1 cellular context compared by ENCODE assay signal in the genomic region with DNA sequence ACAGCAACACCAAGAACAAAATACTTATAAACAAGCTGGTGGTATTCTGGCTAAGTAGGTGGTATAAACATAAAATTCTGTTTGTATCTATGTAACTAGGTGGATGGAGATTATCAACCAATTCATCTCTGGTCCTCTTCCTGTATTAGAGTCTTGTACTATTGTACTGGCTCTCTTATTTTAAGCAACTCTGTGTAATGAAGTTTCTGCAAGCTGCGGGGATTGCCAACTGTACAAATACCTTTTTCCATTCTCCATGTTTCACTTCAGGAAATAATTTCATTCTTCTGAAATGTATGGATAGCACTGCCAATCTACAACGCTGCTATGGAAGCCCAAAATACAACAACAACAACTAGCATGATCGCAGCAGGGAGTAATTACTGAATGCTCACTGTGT.
TF ChIP-seq lines count a peak whose summit lies in the region.

No MANE protein-coding gene starts in this region.

TF ChIP-seq in WTC11, 78 proteins besides CTCF, POLR2A, EP300 and RAD21 (continued from another document):
- TF ChIP-seq, protein P1, sequence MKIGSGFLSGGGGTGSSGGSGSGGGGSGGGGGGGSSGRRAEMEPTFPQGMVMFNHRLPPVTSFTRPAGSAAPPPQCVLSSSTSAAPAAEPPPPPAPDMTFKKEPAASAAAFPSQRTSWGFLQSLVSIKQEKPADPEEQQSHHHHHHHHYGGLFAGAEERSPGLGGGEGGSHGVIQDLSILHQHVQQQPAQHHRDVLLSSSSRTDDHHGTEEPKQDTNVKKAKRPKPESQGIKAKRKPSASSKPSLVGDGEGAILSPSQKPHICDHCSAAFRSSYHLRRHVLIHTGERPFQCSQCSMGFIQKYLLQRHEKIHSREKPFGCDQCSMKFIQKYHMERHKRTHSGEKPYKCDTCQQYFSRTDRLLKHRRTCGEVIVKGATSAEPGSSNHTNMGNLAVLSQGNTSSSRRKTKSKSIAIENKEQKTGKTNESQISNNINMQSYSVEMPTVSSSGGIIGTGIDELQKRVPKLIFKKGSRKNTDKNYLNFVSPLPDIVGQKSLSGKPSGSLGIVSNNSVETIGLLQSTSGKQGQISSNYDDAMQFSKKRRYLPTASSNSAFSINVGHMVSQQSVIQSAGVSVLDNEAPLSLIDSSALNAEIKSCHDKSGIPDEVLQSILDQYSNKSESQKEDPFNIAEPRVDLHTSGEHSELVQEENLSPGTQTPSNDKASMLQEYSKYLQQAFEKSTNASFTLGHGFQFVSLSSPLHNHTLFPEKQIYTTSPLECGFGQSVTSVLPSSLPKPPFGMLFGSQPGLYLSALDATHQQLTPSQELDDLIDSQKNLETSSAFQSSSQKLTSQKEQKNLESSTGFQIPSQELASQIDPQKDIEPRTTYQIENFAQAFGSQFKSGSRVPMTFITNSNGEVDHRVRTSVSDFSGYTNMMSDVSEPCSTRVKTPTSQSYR (CRISPR knock-in tag; IDR thresholded peaks at IDR 0.05) = no peak
- TF ChIP-seq, protein P2, sequence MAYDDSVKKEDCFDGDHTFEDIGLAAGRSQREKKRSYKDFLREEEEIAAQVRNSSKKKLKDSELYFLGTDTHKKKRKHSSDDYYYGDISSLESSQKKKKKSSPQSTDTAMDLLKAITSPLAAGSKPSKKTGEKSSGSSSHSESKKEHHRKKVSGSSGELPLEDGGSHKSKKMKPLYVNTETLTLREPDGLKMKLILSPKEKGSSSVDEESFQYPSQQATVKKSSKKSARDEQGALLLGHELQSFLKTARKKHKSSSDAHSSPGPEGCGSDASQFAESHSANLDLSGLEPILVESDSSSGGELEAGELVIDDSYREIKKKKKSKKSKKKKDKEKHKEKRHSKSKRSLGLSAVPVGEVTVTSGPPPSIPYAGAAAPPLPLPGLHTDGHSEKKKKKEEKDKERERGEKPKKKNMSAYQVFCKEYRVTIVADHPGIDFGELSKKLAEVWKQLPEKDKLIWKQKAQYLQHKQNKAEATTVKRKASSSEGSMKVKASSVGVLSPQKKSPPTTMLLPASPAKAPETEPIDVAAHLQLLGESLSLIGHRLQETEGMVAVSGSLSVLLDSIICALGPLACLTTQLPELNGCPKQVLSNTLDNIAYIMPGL (CRISPR knock-in tag; IDR thresholded peaks at IDR 0.05) = no peak
- TF ChIP-seq, protein P3, sequence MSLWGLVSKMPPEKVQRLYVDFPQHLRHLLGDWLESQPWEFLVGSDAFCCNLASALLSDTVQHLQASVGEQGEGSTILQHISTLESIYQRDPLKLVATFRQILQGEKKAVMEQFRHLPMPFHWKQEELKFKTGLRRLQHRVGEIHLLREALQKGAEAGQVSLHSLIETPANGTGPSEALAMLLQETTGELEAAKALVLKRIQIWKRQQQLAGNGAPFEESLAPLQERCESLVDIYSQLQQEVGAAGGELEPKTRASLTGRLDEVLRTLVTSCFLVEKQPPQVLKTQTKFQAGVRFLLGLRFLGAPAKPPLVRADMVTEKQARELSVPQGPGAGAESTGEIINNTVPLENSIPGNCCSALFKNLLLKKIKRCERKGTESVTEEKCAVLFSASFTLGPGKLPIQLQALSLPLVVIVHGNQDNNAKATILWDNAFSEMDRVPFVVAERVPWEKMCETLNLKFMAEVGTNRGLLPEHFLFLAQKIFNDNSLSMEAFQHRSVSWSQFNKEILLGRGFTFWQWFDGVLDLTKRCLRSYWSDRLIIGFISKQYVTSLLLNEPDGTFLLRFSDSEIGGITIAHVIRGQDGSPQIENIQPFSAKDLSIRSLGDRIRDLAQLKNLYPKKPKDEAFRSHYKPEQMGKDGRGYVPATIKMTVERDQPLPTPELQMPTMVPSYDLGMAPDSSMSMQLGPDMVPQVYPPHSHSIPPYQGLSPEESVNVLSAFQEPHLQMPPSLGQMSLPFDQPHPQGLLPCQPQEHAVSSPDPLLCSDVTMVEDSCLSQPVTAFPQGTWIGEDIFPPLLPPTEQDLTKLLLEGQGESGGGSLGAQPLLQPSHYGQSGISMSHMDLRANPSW (CRISPR knock-in tag; conservative IDR thresholded peaks at IDR 0.05; ENCODE audit: low read depth) = no peak
- TF ChIP-seq ZNF317 (CRISPR knock-in tag; IDR thresholded peaks at IDR 0.05; ENCODE audit: borderline replicate concordance, low read depth) (no peak), CREM (CRISPR knock-in tag; IDR thresholded peaks at IDR 0.05) (no peak), ZNF671 (CRISPR knock-in tag; IDR thresholded peaks at IDR 0.05) (no peak), TEAD1 (CRISPR knock-in tag; IDR thresholded peaks at IDR 0.05) (no peak), ZNF263 (CRISPR knock-in tag; IDR thresholded peaks at IDR 0.05; ENCODE audit: low read depth) (no peak), NR1H2 (CRISPR knock-in tag; IDR thresholded peaks at IDR 0.05) (no peak)
- TF ChIP-seq, protein P4, sequence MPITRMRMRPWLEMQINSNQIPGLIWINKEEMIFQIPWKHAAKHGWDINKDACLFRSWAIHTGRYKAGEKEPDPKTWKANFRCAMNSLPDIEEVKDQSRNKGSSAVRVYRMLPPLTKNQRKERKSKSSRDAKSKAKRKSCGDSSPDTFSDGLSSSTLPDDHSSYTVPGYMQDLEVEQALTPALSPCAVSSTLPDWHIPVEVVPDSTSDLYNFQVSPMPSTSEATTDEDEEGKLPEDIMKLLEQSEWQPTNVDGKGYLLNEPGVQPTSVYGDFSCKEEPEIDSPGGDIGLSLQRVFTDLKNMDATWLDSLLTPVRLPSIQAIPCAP (CRISPR knock-in tag; IDR thresholded peaks at IDR 0.05) = no peak
- TF ChIP-seq, protein P5, sequence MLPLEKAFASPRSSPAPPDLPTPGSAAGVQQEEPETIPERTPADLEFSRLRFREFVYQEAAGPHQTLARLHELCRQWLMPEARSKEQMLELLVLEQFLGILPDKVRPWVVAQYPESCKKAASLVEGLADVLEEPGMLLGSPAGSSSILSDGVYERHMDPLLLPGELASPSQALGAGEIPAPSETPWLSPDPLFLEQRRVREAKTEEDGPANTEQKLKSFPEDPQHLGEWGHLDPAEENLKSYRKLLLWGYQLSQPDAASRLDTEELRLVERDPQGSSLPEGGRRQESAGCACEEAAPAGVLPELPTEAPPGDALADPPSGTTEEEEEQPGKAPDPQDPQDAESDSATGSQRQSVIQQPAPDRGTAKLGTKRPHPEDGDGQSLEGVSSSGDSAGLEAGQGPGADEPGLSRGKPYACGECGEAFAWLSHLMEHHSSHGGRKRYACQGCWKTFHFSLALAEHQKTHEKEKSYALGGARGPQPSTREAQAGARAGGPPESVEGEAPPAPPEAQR (CRISPR knock-in tag; IDR thresholded peaks at IDR 0.05) = no peak
- TF ChIP-seq, protein P6, sequence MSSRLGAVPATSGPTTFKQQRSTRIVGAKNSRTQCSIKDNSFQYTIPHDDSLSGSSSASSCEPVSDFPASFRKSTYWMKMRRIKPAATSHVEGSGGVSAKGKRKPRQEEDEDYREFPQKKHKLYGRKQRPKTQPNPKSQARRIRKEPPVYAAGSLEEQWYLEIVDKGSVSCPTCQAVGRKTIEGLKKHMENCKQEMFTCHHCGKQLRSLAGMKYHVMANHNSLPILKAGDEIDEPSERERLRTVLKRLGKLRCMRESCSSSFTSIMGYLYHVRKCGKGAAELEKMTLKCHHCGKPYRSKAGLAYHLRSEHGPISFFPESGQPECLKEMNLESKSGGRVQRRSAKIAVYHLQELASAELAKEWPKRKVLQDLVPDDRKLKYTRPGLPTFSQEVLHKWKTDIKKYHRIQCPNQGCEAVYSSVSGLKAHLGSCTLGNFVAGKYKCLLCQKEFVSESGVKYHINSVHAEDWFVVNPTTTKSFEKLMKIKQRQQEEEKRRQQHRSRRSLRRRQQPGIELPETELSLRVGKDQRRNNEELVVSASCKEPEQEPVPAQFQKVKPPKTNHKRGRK (CRISPR knock-in tag; IDR thresholded peaks at IDR 0.05; ENCODE audit: borderline replicate concordance) = no peak
- TF ChIP-seq, protein P7, sequence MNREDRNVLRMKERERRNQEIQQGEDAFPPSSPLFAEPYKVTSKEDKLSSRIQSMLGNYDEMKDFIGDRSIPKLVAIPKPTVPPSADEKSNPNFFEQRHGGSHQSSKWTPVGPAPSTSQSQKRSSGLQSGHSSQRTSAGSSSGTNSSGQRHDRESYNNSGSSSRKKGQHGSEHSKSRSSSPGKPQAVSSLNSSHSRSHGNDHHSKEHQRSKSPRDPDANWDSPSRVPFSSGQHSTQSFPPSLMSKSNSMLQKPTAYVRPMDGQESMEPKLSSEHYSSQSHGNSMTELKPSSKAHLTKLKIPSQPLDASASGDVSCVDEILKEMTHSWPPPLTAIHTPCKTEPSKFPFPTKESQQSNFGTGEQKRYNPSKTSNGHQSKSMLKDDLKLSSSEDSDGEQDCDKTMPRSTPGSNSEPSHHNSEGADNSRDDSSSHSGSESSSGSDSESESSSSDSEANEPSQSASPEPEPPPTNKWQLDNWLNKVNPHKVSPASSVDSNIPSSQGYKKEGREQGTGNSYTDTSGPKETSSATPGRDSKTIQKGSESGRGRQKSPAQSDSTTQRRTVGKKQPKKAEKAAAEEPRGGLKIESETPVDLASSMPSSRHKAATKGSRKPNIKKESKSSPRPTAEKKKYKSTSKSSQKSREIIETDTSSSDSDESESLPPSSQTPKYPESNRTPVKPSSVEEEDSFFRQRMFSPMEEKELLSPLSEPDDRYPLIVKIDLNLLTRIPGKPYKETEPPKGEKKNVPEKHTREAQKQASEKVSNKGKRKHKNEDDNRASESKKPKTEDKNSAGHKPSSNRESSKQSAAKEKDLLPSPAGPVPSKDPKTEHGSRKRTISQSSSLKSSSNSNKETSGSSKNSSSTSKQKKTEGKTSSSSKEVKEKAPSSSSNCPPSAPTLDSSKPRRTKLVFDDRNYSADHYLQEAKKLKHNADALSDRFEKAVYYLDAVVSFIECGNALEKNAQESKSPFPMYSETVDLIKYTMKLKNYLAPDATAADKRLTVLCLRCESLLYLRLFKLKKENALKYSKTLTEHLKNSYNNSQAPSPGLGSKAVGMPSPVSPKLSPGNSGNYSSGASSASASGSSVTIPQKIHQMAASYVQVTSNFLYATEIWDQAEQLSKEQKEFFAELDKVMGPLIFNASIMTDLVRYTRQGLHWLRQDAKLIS (CRISPR knock-in tag; IDR thresholded peaks at IDR 0.05; ENCODE audit: borderline replicate concordance) = no peak
